21 cellular contexts compared by ENCODE assay signal in the genomic region with DNA sequence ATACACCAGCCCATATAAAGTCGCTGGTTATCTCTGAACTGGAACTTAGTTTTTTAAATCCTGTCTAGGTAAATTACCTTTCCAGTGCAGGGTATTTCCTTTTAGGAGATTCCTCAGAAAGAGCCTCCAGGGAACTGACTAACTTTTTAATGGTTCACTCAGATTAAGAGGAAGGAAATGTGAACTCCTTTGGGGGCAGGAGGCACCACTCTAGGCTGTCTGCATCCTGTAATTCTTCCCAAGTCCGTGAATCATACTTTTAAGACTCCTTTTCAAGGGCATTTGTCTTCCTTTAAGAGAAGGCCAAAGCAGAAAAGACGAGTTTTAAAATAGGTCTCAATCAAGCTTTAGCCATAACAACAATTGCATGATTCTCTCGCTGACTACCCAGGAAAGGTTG.
DNase-seq lines count a peak whose midpoint lies in the region; ATAC-seq and TF ChIP-seq lines count a peak whose summit lies in the region.
"Had no signal": no experiment of that assay in that cellular context is flagged by ENCODE, and none has a peak within 500 bp of the region (broad histone marks: within the 10 kb centered on the region; RNA-seq: fewer than 3 reads in every experiment).

No MANE protein-coding gene starts in this region.

- no peak overlapping the region for H3K14ac ChIP-seq in neuronal stem cell (ENCODE audit: low read length)

- POLR2A ChIA-PET in activated CD8-positive, alpha-beta T cell treated with anti-CD3 and anti-CD28 coated beads for 36 hours (lab: Charles Lee): no interaction called here

- no peak overlapping the region for H3K18ac ChIP-seq in neuronal stem cell (ENCODE audit: low read length)

- H3K27ac Mint-ChIP-seq in activated CD8-positive, alpha-beta T cell treated with anti-CD3 and anti-CD28 coated beads for 36 hours: no peak overlapping the region
- H3K27ac Mint-ChIP-seq: activated CD4-positive, alpha-beta memory T cell treated with anti-CD3 and anti-CD28 coated beads for 36 hours; activated T-helper 17 cell treated with anti-CD3 and anti-CD28 coated beads, Interleukin-2, amount 50 U/mL, for 72 hours; stimulated activated effector memory CD8-positive, alpha-beta T cell treated with anti-CD3 and anti-CD28 coated beads, Interleukin-12 subunit alpha, Interleukin-12 subunit beta, amount 100 ng/mL, for 72 hours; T-helper 1 cell treated with Interleukin-12 subunit alpha and Interleukin-12 subunit beta and Interleukin-4 antibody, amounts not matched to agents 30 μg/mL and 1 μg/mL, for 36 hours had no signal

- H2BK5ac ChIP-seq in neuronal stem cell (ENCODE audit: low read length): no peak overlapping the region

- H2AFZ ChIP-seq in neuronal stem cell (ENCODE audit: low read length): peak overlapping the region; percentile 20

- no peak for TF ChIP-seq CTCF in epithelial cell of esophagus (IDR thresholded peaks at IDR 0.05; ENCODE audit: insufficient read depth, low read depth, low read length, missing control alignments)
- no peak for TF ChIP-seq CTCF in activated CD8-positive, alpha-beta T cell treated with anti-CD3 and anti-CD28 coated beads for 36 hours (IDR thresholded peaks at IDR 0.05)

- H3K9me3 ChIP-seq in neuronal stem cell (replicated peaks in 1 of 2; ENCODE audit: control insufficient read depth in 2 of 2, insufficient read depth in 1 of 2, low read depth in 1 of 2, low read length in 2 of 2): no peaks in the 10 kb centered on the region

- ATAC-seq in left ventricle myocardium superior (peak; percentile 54), Right ventricle myocardium inferior (no peak), HG03439 (IDR thresholded peaks at IDR 0.05; ENCODE audit: unreplicated experiment) (no peak), GM21360 (IDR thresholded peaks at IDR 0.05; ENCODE audit: unreplicated experiment) (no peak)
- ATAC-seq in activated CD8-positive, alpha-beta T cell treated with anti-CD3 and anti-CD28 coated beads for 36 hours: no peak
- ATAC-seq: activated T-helper 17 cell treated with anti-CD3 and anti-CD28 coated beads, Interleukin-2, amount 50 U/mL, for 72 hours; stimulated activated effector memory CD8-positive, alpha-beta T cell treated with anti-CD3 and anti-CD28 coated beads, Interleukin-12 subunit alpha, Interleukin-12 subunit beta, amount 100 ng/mL, for 72 hours had no signal

- H3K23ac ChIP-seq in neuronal stem cell (ENCODE audit: low read depth, low read length, poor library complexity): no peak overlapping the region

- peaks cover 1 to 4% of the 10 kb centered on the region in 2 donors for H3K4me1 ChIP-seq in neuronal stem cell (ENCODE audit: control insufficient read depth in 2 of 2, insufficient read depth in 1 of 2, low read depth in 1 of 2, low read length in 2 of 2)

- no peak overlapping the region for H4K91ac ChIP-seq in neuronal stem cell (ENCODE audit: low read depth, low read length, poor library complexity)

- no peak overlapping the region for H2BK15ac ChIP-seq in neuronal stem cell (ENCODE audit: low read length)

- no peak overlapping the region for H2BK12ac ChIP-seq in neuronal stem cell (ENCODE audit: low read length)

- no peak overlapping the region for H2AK5ac ChIP-seq in neuronal stem cell (ENCODE audit: low read depth, low read length)

- intact Hi-C loops in left ventricle myocardium superior (cut with micrococcal nuclease): no loop called here
- intact Hi-C loops in Right ventricle myocardium inferior (cut with DNase I): loop anchor here (5.0 kb wide), 1 partner anchor 143 kb away; no protein-coding TSS in a partner anchor
- intact Hi-C loops in activated CD8-positive, alpha-beta T cell treated with anti-CD3 and anti-CD28 coated beads for 36 hours (cut with micrococcal nuclease): no loop called here

- H3K27me3 Mint-ChIP-seq in activated CD8-positive, alpha-beta T cell treated with anti-CD3 and anti-CD28 coated beads for 36 hours: peaks cover 19% of the 10 kb centered on the region
- H3K27me3 Mint-ChIP-seq: activated T-helper 17 cell treated with anti-CD3 and anti-CD28 coated beads, Interleukin-2, amount 50 U/mL, for 72 hours had no signal

- WGBS in neuronal stem cell (ENCODE audit: extremely low coverage in 2 of 2, insufficient read length in 2 of 2, insufficient replicate concordance in 1 of 2), 2 donors: no CpG with 5 or more reads among the region's 4 CpGs

- H3K4me1 Mint-ChIP-seq in activated CD8-positive, alpha-beta T cell treated with anti-CD3 and anti-CD28 coated beads for 36 hours (ENCODE audit: low read depth): peaks cover 19% of the 10 kb centered on the region
- H3K4me1 Mint-ChIP-seq: activated T-helper 17 cell treated with anti-CD3 and anti-CD28 coated beads, Interleukin-2, amount 50 U/mL, for 72 hours; stimulated activated effector memory CD8-positive, alpha-beta T cell treated with anti-CD3 and anti-CD28 coated beads, Interleukin-12 subunit alpha, Interleukin-12 subunit beta, amount 100 ng/mL, for 72 hours had no signal

- no peak overlapping the region for H3K4me2 ChIP-seq in neuronal stem cell (ENCODE audit: insufficient read depth, low read length, poor library complexity, severe bottlenecking)
- H3K4me2 ChIP-seq: KMS-11 had no signal

- H3K36me3 Mint-ChIP-seq in activated CD8-positive, alpha-beta T cell treated with anti-CD3 and anti-CD28 coated beads for 36 hours (ENCODE audit: low read depth): no peaks in the 10 kb centered on the region
- H3K36me3 Mint-ChIP-seq: activated CD4-positive, alpha-beta memory T cell treated with anti-CD3 and anti-CD28 coated beads for 36 hours; CD4-positive, alpha-beta memory T cell; stimulated activated effector memory CD8-positive, alpha-beta T cell treated with anti-CD3 and anti-CD28 coated beads, Interleukin-12 subunit alpha, Interleukin-12 subunit beta, amount 100 ng/mL, for 72 hours had no signal

- H3K27me3 ChIP-seq in neuronal stem cell (ENCODE audit: control insufficient read depth in 3 of 3, insufficient read depth in 3 of 3, low read depth in 1 of 3, low read length in 3 of 3): no peaks in the 10 kb centered on the region

- H3K9ac ChIP-seq in neuronal stem cell (ENCODE audit: low read depth, low read length, poor library complexity): no peak overlapping the region
- H3K9ac ChIP-seq: KMS-11 had no signal

- H3K9me3 Mint-ChIP-seq in activated CD8-positive, alpha-beta T cell treated with anti-CD3 and anti-CD28 coated beads for 36 hours: no peaks in the 10 kb centered on the region
- H3K9me3 Mint-ChIP-seq: activated T-helper 17 cell treated with anti-CD3 and anti-CD28 coated beads, Interleukin-2, amount 50 U/mL, for 72 hours; neural crest cell had no signal

- no peaks in the 10 kb centered on the region for H3K79me1 ChIP-seq in neuronal stem cell (ENCODE audit: low read depth, low read length)

- no peak overlapping the region for H3K27ac ChIP-seq in neuronal stem cell (replicated peaks; ENCODE audit: low read length)
- H3K27ac ChIP-seq: KMS-11, WERI-Rb-1 had no signal

- CTCF ChIA-PET in activated CD8-positive, alpha-beta T cell treated with anti-CD3 and anti-CD28 coated beads for 36 hours (lab: Charles Lee): no interaction called here

- DNase-seq in left ventricle myocardium superior (no peak), Right ventricle myocardium inferior (ENCODE audit: missing footprints) (no peak), epithelial cell of esophagus (ENCODE audit: low read depth) (peak; percentile 49), neuronal stem cell (ENCODE audit: low spot score) (no peak), AG08396 (ENCODE audit: low spot score) (no peak)
- DNase-seq in activated CD8-positive, alpha-beta T cell treated with anti-CD3 and anti-CD28 coated beads for 36 hours: no peak
- DNase-seq: activated CD4-positive, alpha-beta memory T cell treated with anti-CD3 and anti-CD28 coated beads for 36 hours; CD4-positive, alpha-beta memory T cell; EL; mesendoderm; NCI-H146; NCI-H345; SHP77 treated with DMSO at 0.1 percent for 48 hours; WERI-Rb-1 had no signal

- no peaks in the 10 kb centered on the region for H3K36me3 ChIP-seq in neuronal stem cell (replicated peaks in 1 of 2; ENCODE audit: control insufficient read depth in 2 of 2, insufficient read depth in 2 of 2, low read length in 2 of 2)
- H3K36me3 ChIP-seq: WERI-Rb-1 had no signal

- no peak overlapping the region for H4K8ac ChIP-seq in neuronal stem cell (ENCODE audit: low read depth, low read length)

- H3K4ac ChIP-seq in neuronal stem cell (ENCODE audit: low read length): no peak overlapping the region

- H3K4me3 Mint-ChIP-seq in activated CD8-positive, alpha-beta T cell treated with anti-CD3 and anti-CD28 coated beads for 36 hours: no peak overlapping the region
- H3K4me3 Mint-ChIP-seq: activated CD4-positive, alpha-beta memory T cell treated with anti-CD3 and anti-CD28 coated beads for 36 hours; activated T-helper 17 cell treated with anti-CD3 and anti-CD28 coated beads, Interleukin-2, amount 50 U/mL, for 72 hours; CD4-positive, alpha-beta memory T cell; neural crest cell; stimulated activated effector memory CD8-positive, alpha-beta T cell treated with anti-CD3 and anti-CD28 coated beads, Interleukin-12 subunit alpha, Interleukin-12 subunit beta, amount 100 ng/mL, for 72 hours; T-helper 1 cell treated with Interleukin-12 subunit alpha and Interleukin-12 subunit beta and Interleukin-4 antibody, amounts not matched to agents 30 μg/mL and 1 μg/mL, for 36 hours had no signal

- H3K4me3 ChIP-seq in epithelial cell of esophagus (ENCODE audit: low read length) (no peak overlapping the region), neuronal stem cell (ENCODE audit: low read length in 2 of 2) (no peak overlapping the region)

- H2BK120ac ChIP-seq in neuronal stem cell (ENCODE audit: low read depth, low read length): no peak overlapping the region
